Comparison of ENCODE assay signal across 8 cellular contexts in the genomic region with DNA sequence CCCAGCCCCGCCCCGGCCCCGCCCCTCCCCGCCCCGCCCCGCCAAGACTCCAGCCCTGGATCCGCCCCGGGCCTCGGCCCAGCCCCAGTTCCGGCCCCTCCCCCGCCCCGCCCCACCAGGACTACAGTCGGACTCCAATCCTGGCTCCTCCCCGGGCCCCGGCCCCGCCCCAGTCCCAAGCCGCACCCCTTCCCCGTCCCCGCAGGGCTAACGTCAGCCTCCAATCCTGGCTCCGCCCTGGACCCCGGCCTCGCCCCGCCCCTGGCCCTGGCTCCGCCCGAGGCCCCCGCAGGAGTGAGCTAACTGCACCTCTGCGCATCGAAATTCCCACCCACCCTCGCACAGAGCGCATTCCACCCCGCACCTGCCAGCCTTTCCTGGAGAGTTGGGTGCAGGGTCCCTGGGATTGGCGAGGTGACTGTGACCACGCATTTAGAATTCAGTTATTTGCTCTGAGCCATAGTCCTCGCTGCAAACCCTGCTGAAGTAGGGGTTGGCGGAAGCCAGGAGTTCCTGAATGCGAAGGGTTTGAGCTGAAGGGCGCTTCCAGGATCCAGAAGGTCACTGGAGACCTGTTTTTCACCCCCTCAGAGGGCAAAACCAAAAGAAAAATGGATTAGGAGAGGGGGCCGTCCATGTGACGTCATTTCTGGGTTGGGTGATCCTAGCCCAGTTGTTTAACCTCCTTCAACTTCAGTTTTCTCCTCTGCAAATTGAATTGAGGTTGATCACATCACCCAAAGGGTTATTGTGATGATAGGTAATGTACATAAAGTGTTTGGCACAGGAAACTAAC.
DNase-seq lines count a peak whose midpoint lies in the region; ATAC-seq and FAIRE-seq lines count a peak whose summit lies in the region.

No MANE protein-coding gene starts in this region.

- no peak overlapping the region for H3K4me3 ChIP-seq in NT2/D1 (ENCODE audit: insufficient read length, low read depth)

- H3K36me3 ChIP-seq in NT2/D1 (ENCODE audit: insufficient read depth, insufficient read length, low read length), result peaks cover 12% of the 10 kb centered on the region

- FAIRE-seq in HTR-8/SVneo (lab: Jason Lieb, UNC) (no peak), endometrium (lab: Jason Lieb, UNC) (peak; percentile 12)

- peak; percentile 84 for ATAC-seq in GM21381 (IDR thresholded peaks at IDR 0.05; ENCODE audit: unreplicated experiment)

- DNase-seq in COR-L47 (lab: John Stamatoyannopoulos, UW) (peak; percentile 96), HTR-8/SVneo (ENCODE audit: insufficient read length, low spot score) (peak; percentile 91), NT2/D1 (ENCODE audit: low read depth, low spot score) (peak; percentile 96), midbrain (lab: John Stamatoyannopoulos, UW) (peak; percentile 96)
- peak; percentile 99 for DNase-seq in activated CD8-positive, alpha-beta memory T cell treated with anti-CD3 and anti-CD28 coated beads, Interleukin-2, amount 50 U/mL, for 4 hours
- DNase-seq in stimulated activated CD8-positive, alpha-beta memory T cell treated with anti-CD3 and anti-CD28 coated beads, Interleukin-15, amount 100 ng/mL, for 4 hours (ENCODE audit: low read depth in 2 of 2), result peak; percentile 93 to 97

- peaks cover 11% of the 10 kb centered on the region for H3K27me3 ChIP-seq in NT2/D1 (ENCODE audit: insufficient read depth, insufficient read length)

- peaks cover 44% of the 10 kb centered on the region for H3K4me1 ChIP-seq in NT2/D1 (ENCODE audit: insufficient read depth, insufficient read length)

- H3K9me3 ChIP-seq in NT2/D1 (ENCODE audit: insufficient read depth, low read length), result no peaks in the 10 kb centered on the region

- H3K9ac ChIP-seq in NT2/D1 (ENCODE audit: insufficient read length, low read depth), result no peak overlapping the region
